In the genomic region with DNA sequence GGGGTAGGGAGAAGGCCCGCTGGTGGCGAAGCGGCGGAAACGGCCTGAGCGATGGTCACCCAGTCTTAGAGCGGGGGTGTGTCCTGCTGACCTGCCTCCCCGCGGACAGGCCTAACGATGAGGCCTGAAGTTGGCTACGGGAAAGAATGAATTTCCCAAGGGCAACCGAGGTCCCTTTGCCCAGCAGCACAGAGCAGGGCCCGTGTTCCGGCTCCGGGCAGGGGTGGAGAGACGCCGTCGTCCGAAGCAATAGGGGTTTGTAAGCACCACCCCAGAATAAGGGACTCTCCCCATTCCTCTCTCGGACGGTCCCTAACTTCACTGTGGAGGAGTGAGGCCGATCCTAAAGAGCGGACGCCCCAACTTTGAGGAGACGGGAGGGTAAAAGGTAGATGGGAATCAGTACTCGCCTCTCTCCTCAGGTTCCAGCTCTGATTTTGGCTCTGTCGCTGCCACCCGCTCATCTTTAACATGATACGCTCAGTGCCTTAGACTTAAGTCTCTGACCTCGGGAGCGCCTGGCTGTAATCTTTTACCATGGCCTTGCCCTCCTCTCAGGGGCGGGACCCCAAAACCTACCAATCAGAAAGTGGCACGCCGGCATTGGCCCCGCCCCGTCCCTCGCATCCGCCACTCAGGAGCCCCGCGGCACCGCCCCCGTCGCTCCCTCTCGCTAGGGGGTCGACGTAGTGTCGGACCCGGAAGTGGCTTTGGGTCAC, we compare ENCODE assay signal across 8 cellular contexts. TPM values are rescaled to one million over a fixed set of nuclear protein-coding genes. Genes with fewer than 3 reads are reported as not detected.
A peak's percentile ranks its signal among the peaks of the same experiment; 100 is the strongest.
DNase-seq lines count a peak whose midpoint lies in the region; ATAC-seq, FAIRE-seq and TF ChIP-seq lines count a peak whose summit lies in the region.

A gene with protein sequence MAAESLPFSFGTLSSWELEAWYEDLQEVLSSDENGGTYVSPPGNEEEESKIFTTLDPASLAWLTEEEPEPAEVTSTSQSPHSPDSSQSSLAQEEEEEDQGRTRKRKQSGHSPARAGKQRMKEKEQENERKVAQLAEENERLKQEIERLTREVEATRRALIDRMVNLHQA (minus strand): TSS at position 507 of the 719 bp plus-strand sequence. CDS start 3,108 bp downstream, outside the sequence.

- peak; percentile 94 for FAIRE-seq in GM18507 (lab: Jason Lieb, UNC)

- TF ChIP-seq POLR2A in uterus (IDR thresholded peaks at IDR 0.05), result peak; percentile 98 to 100

- peak within 1 kb of the TSS; percentile 72 for H3K4me3 ChIP-seq in right cardiac atrium (ENCODE audit: low read length)
- H3K4me3 ChIP-seq in uterus, result peak within 1 kb of the TSS; percentile 65 to 94

- peaks cover 12% of the 10 kb centered on the region for H3K4me1 ChIP-seq in right cardiac atrium (ENCODE audit: control insufficient read depth, insufficient read depth, low read length)
- peaks cover 12 to 19% of the 10 kb centered on the region in 2 donors for H3K4me1 ChIP-seq in uterus

- H3K36me3 ChIP-seq in uterus, result no peaks in the 10 kb centered on the region

- H3K27me3 ChIP-seq in right cardiac atrium (ENCODE audit: control insufficient read depth, insufficient read depth), result no peaks in the 10 kb centered on the region
- no peaks in the 10 kb centered on the region for H3K27me3 ChIP-seq in uterus

- DNase-seq in GM18507 (ENCODE audit: extremely low spot score, insufficient read length, low read depth), result peak; percentile 18
- DNase-seq in NCI-H1930 (lab: John Stamatoyannopoulos, UW), result peak; percentile 98 to 99
- DNase-seq in anterior cingulate cortex (lab: John Stamatoyannopoulos, UW), result peak in 57 of 58 donors; percentile 93 to 100 (median 98)
- DNase-seq in right cardiac atrium, result peak; percentile 100
- peak; percentile 99 for DNase-seq in putamen (ENCODE audit: low spot score)
- DNase-seq in uterus, result peak; percentile 99

- H3K9me3 ChIP-seq in right cardiac atrium (ENCODE audit: control insufficient read depth, low read length), result no peaks in the 10 kb centered on the region
- H3K9me3 ChIP-seq in uterus, result no peaks in the 10 kb centered on the region

- ATAC-seq in HG02970 (IDR thresholded peaks at IDR 0.05; ENCODE audit: low FRiP score, unreplicated experiment) (peak; percentile 60), right cardiac atrium (peak; percentile 89)

- peak in 1 of 4 experiments; percentile 25 for TF ChIP-seq CTCF in uterus (IDR thresholded peaks at IDR 0.05)

- intact Hi-C loops in T-helper 2 cell treated with Interferon-gamma antibody and Interleukin-4, amounts not matched to agents 100 ng/mL and 5 ng/mL, for 36 hours (cut with micrococcal nuclease), result loop anchor here (1.0 to 5.0 kb wide), 7 partner anchors 33 to 833 kb away; partner anchors contain the start of genes ARHGAP9, CDK4, PIP4K2C and PTGES3
- intact Hi-C loops in right cardiac atrium (cut with DNase I), result no loop called here
- intact Hi-C loops in uterus (cut with DNase I; ENCODE audit: low total_unique reads), result no loop called here

- H3K27ac ChIP-seq in right cardiac atrium (ENCODE audit: low read length) (peak within 1 kb of the TSS; percentile 94), uterus (peak within 1 kb of the TSS; percentile 97 to 99)

- WGBS in right cardiac atrium, result under 1% methylated on average over 48 of the region's 48 CpGs

RNA-seq across cellular contexts. Expression of the gene that starts here (rescaled TPM):
- total RNA-seq in T-helper 2 cell treated with Interferon-gamma antibody and Interleukin-4, amounts not matched to agents 100 ng/mL and 5 ng/mL, for 36 hours, result 9.9 and 10.7 TPM in 2 replicates
- total RNA-seq in right cardiac atrium, result 10 to 100 TPM; 21.8 to 34.7 (median 22.3) TPM
- polyA plus RNA-seq in right cardiac atrium, result 54.6 TPM
- total RNA-seq in uterus, result 10 to 100 TPM in 2 of 4 donors, 1 to 10 TPM in 2; 2.3 to 28.2 (median 9.8) TPM

Comparison
In these comparisons a context has a peak if more than half of its experiments do, and no peak if none do; other contexts are left out.
1. Peak in every context shown above with its lines: DNase-seq, ATAC-seq, H3K4me3 ChIP-seq and H3K27ac ChIP-seq.
2. DNase-seq: peak in every context shown above with its lines; median percentile 100 in right cardiac atrium; 99 in putamen; 99 in uterus; 98 in NCI-H1930; 98 in anterior cingulate cortex; 18 in GM18507.